ENCODE assay signal across 10 cellular contexts in genomic region chr5:123051206-123051605, GRCh38. TPM values are rescaled to one million over a fixed set of nuclear protein-coding genes. Genes with fewer than 3 reads are reported as not detected.
"Had no signal": no experiment of that assay in that cellular context is flagged by ENCODE, and none has a peak within 500 bp of the region (broad histone marks: within the 10 kb centered on the region; RNA-seq: fewer than 3 reads in every experiment).

No MANE protein-coding gene starts in this region.

- H3K4me1 Mint-ChIP-seq: IgD-negative memory B cell had no signal

- H3K9ac ChIP-seq: GM23248 had no signal

- H3K9me3 ChIP-seq: HAP-1 had no signal

- ATAC-seq: HCT116, HepG2 had no signal

- H3K4me1 ChIP-seq: HAP-1 had no signal

- FAIRE-seq: HepG2 had no signal

- H3K27ac ChIP-seq: GM23248, HL-60 had no signal

- DNase-seq: GM23248, GOT3, H7, HFFc6, KBM-7 had no signal

- H3K36me3 ChIP-seq: HAP-1 had no signal

- H3K27ac Mint-ChIP-seq: HFFc6, IgD-negative memory B cell had no signal

- H3K4me3 ChIP-seq: GM23248, HAP-1 had no signal

- H3K4me3 Mint-ChIP-seq: HFFc6, IgD-negative memory B cell had no signal

- H2AFZ ChIP-seq: GM23248 had no signal

- H3K36me3 Mint-ChIP-seq: IgD-negative memory B cell had no signal

RNA-seq across cellular contexts. Expression of gene PPIC, which starts 14.7 kb away (rescaled TPM):
- polyA plus RNA-seq: IgD-negative memory B cell had no signal

RNA-seq across cellular contexts. Expression of gene PRDM6, which starts 37.8 kb away (rescaled TPM):
- polyA plus RNA-seq: IgD-negative memory B cell had no signal
